ENCODE assay signal across 2 cellular contexts in genomic region chr12:96494154-96494553, GRCh38. TPM values are rescaled to one million over a fixed set of nuclear protein-coding genes. Genes with fewer than 3 reads are reported as not detected.
"Had no signal": no experiment of that assay in that cellular context is flagged by ENCODE, and none has a peak within 500 bp of the region (broad histone marks: within the 10 kb centered on the region; RNA-seq: fewer than 3 reads in every experiment).

No MANE protein-coding gene starts in this region.

RNA-seq across cellular contexts. Expression of gene CFAP54, which starts 4.8 kb away (rescaled TPM):
- total RNA-seq: ascending aorta, gastrocnemius medialis had no signal
